Comparison of ENCODE assay signal across 13 cellular contexts in the genomic region with DNA sequence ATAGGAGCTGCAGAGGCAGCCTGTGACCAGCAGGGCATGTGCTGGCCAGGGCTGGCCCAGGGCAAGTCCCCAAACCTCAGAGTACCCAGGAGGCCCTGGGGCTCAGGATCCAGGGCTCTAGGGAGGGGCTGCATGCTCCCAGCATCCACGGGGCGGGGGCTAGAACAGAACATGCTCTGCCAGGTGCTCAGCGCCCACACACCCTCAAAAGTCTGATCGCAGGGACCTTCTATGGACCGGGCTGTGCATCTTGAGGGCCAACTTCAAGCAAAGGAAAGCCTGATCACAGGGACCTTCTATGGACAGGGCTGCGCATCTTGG. TPM values are rescaled to one million over a fixed set of nuclear protein-coding genes. Genes with fewer than 3 reads are reported as not detected.
DNase-seq lines count a peak whose midpoint lies in the region; ATAC-seq, FAIRE-seq and TF ChIP-seq lines count a peak whose summit lies in the region.
"Had no signal": no experiment of that assay in that cellular context is flagged by ENCODE, and none has a peak within 500 bp of the region (broad histone marks: within the 10 kb centered on the region; RNA-seq: fewer than 3 reads in every experiment).

No MANE protein-coding gene starts in this region.

- H3K36me3 ChIP-seq in astrocyte (ENCODE audit: insufficient read depth, low read length) = no peaks in the 10 kb centered on the region

- FAIRE-seq in astrocyte (lab: Jason Lieb, UNC) = no peak
- FAIRE-seq: HTR-8/SVneo had no signal

- H3K27me3 ChIP-seq in astrocyte (ENCODE audit: insufficient read depth, low read length) = no peaks in the 10 kb centered on the region
- H3K27me3 ChIP-seq: upper lobe of left lung had no signal

- H3K27me3 Mint-ChIP-seq in astrocyte (ENCODE audit: low read depth, unreplicated experiment) = no peaks in the 10 kb centered on the region
- H3K27me3 Mint-ChIP-seq: B cell had no signal

- TF ChIP-seq CTCF in astrocyte (IDR thresholded peaks at IDR 0.05; ENCODE audit: insufficient read depth, low read depth, low read length) = peak; percentile 25

- H3K4me3 Mint-ChIP-seq in astrocyte (ENCODE audit: unreplicated experiment) = no peak overlapping the region
- H3K4me3 Mint-ChIP-seq: activated T-cell treated with anti-CD3 and anti-CD28 coated beads, Interleukin-2, amount 50 U/mL, for 4 hours; B cell had no signal

- H2AFZ ChIP-seq in astrocyte (ENCODE audit: low read depth, low read length) = no peak overlapping the region

- H3K4me1 Mint-ChIP-seq in astrocyte (ENCODE audit: low read depth, unreplicated experiment) = peaks cover 30% of the 10 kb centered on the region

- ATAC-seq in left ventricle myocardium superior (peak; percentile 24), HG03520 (IDR thresholded peaks at IDR 0.05; ENCODE audit: unreplicated experiment) (no peak), HG02610 (IDR thresholded peaks at IDR 0.05; ENCODE audit: unreplicated experiment) (no peak)

- peak; percentile 32 for DNase-seq in activated CD4-positive, alpha-beta T cell treated with anti-CD3 and anti-CD28 coated beads for 48 hours
- no peak for DNase-seq in activated CD4-positive, alpha-beta T cell treated with anti-CD3 and anti-CD28 coated beads, Interleukin-2, amount 50 U/mL, for 48 hours
- no peak for DNase-seq in astrocyte (ENCODE audit: low read depth)
- DNase-seq in left ventricle myocardium superior = no peak
- DNase-seq in GM19238 (ENCODE audit: insufficient read length, low spot score) = no peak
- DNase-seq: activated T-cell treated with anti-CD3 and anti-CD28 coated beads, Interleukin-2, amount 50 U/mL, for 4 hours; upper lobe of left lung had no signal

- H3K9me3 ChIP-seq in astrocyte (ENCODE audit: insufficient read depth, low read depth, low read length) = no peaks in the 10 kb centered on the region
- H3K9me3 ChIP-seq: upper lobe of left lung had no signal

- intact Hi-C loops in left ventricle myocardium superior (cut with micrococcal nuclease) = no loop called here

- peaks cover 12% of the 10 kb centered on the region for H3K4me1 ChIP-seq in astrocyte (ENCODE audit: insufficient read depth, low read length)

- no peaks in the 10 kb centered on the region for H3K9me3 Mint-ChIP-seq in astrocyte (ENCODE audit: unreplicated experiment)
- H3K9me3 Mint-ChIP-seq: activated T-cell treated with anti-CD3 and anti-CD28 coated beads, Interleukin-2, amount 50 U/mL, for 4 hours had no signal

- H3K27ac ChIP-seq in astrocyte (ENCODE audit: low read depth, low read length) (no peak overlapping the region), temporal lobe (ENCODE audit: low read depth, low read length) (peak overlapping the region; percentile 48)

- H4K20me1 ChIP-seq in astrocyte (ENCODE audit: insufficient read depth, low read length) = peaks cover 98% of the 10 kb centered on the region

- no peak overlapping the region for H3K9ac ChIP-seq in astrocyte (ENCODE audit: low read length)

- no peak overlapping the region for H3K4me3 ChIP-seq in astrocyte (ENCODE audit: insufficient read depth, low read depth, low read length)
- H3K4me3 ChIP-seq: skin epidermis, upper lobe of left lung had no signal

- H3K4me2 ChIP-seq in astrocyte (ENCODE audit: low read length) = no peak overlapping the region

- peaks cover 95% of the 10 kb centered on the region for H3K79me2 ChIP-seq in astrocyte (ENCODE audit: insufficient read depth, low read length)

- H3K27ac Mint-ChIP-seq in astrocyte (ENCODE audit: unreplicated experiment) = no peak overlapping the region
- H3K27ac Mint-ChIP-seq: B cell had no signal

- H3K36me3 Mint-ChIP-seq in astrocyte (ENCODE audit: low read depth, unreplicated experiment) = peaks cover 4% of the 10 kb centered on the region

RNA-seq across cellular contexts. Expression of a gene that starts 33.5 kb away (rescaled TPM):
- total RNA-seq in astrocyte (16.0 TPM in 2 replicates), left ventricle myocardium superior (9.3 TPM), temporal lobe (5.2 TPM)

RNA-seq across cellular contexts. Expression of a gene that starts 50.4 kb away (rescaled TPM):
- total RNA-seq in astrocyte = 128 and 153 TPM in 2 replicates
- total RNA-seq in left ventricle myocardium superior = 24.4 TPM
- total RNA-seq in temporal lobe = 80.4 TPM

RNA-seq across cellular contexts. Expression of a gene that starts 55.0 kb away (rescaled TPM):
- 246 and 251 TPM in 2 replicates for total RNA-seq in astrocyte
- 181 TPM for total RNA-seq in left ventricle myocardium superior
- total RNA-seq in temporal lobe = 114 TPM
